In genomic region chr4:102779204-102779603, GRCh38 we compare ENCODE assay signal across 1 cellular context.
TF ChIP-seq lines count a peak whose summit lies in the region.

No MANE protein-coding gene starts in this region.

TF ChIP-seq in HepG2, 621 proteins besides CTCF, POLR2A, EP300 and RAD21 (continued from another document):
- TF ChIP-seq ZNF318 (CRISPR knock-in tag; IDR thresholded peaks at IDR 0.05) (no peak), ZNF407 (CRISPR knock-in tag; IDR thresholded peaks at IDR 0.05; ENCODE audit: not compliant biosample characterization) (no peak), IRX3 (CRISPR knock-in tag; IDR thresholded peaks at IDR 0.05; ENCODE audit: borderline replicate concordance, low read depth) (no peak), ZNF788 (CRISPR knock-in tag; IDR thresholded peaks at IDR 0.05; ENCODE audit: borderline replicate concordance) (no peak), DMAP1 (CRISPR knock-in tag; IDR thresholded peaks at IDR 0.05) (peak; percentile 5; the same call in 1 of the 2 replicates), ZNF720 (CRISPR knock-in tag; IDR thresholded peaks at IDR 0.05) (no peak), ZXDC (CRISPR knock-in tag; IDR thresholded peaks at IDR 0.05) (no peak), MAFF (IDR thresholded peaks at IDR 0.05; ENCODE audit: low read depth, low read length) (no peak), THAP7 (CRISPR knock-in tag; IDR thresholded peaks at IDR 0.05) (0 out of 2 replicates have a peak, but pooled peaks have one; percentile 26), BHLHE40 (IDR thresholded peaks at IDR 0.05; ENCODE audit: low read length) (no peak), ZNF143 (CRISPR knock-in tag; IDR thresholded peaks at IDR 0.05) (no peak), MXD3 (CRISPR knock-in tag; IDR thresholded peaks at IDR 0.05) (0 out of 2 replicates have a peak, but pooled peaks have one; percentile 2), ZNF619 (CRISPR knock-in tag; IDR thresholded peaks at IDR 0.05) (no peak), HINFP (CRISPR knock-in tag; IDR thresholded peaks at IDR 0.05; ENCODE audit: low read depth) (peak; percentile 49; the same call in 1 of the 2 replicates), REPIN1 (CRISPR knock-in tag; IDR thresholded peaks at IDR 0.05; ENCODE audit: borderline replicate concordance, low read depth) (no peak), ZNF670 (CRISPR knock-in tag; IDR thresholded peaks at IDR 0.05; ENCODE audit: borderline replicate concordance) (no peak), LBX2 (CRISPR knock-in tag; IDR thresholded peaks at IDR 0.05; ENCODE audit: borderline replicate concordance) (no peak)
